ENCODE assay signal across 1 cellular context in genomic region chr16:17224859-17225258, GRCh38.
TF ChIP-seq lines count a peak whose summit lies in the region.

No MANE protein-coding gene starts in this region.

TF ChIP-seq in GM23338, 12 proteins besides CTCF, POLR2A, EP300 and RAD21 (continued from another document):
- TF ChIP-seq ZNF462 (CRISPR knock-in tag; IDR thresholded peaks at IDR 0.05) (no peak), NANOG (IDR thresholded peaks at IDR 0.05; ENCODE audit: borderline replicate concordance) (no peak)
